Comparison of ENCODE assay signal across 15 cellular contexts in the genomic region with DNA sequence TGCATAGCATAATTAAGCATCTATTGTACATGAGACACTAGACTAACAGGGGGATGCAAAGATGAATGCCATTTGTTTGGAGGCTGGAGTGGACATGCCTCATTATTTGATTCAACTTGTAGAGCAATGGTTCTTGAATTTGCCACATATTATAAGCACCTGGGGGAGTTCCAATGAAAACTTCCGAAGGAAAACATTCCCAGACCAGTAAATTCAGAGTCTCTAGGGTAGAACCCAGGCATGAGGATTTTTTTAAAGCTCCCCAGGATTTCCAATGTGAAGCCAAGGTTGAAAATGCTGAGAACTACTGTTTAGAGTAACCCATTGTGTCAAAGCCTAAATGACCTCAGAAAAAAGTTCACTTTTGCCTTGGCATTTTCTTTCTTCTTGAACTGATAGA.
"Had no signal": no experiment of that assay in that cellular context is flagged by ENCODE, and none has a peak within 500 bp of the region (broad histone marks: within the 10 kb centered on the region; RNA-seq: fewer than 3 reads in every experiment).

No MANE protein-coding gene starts in this region.

- H3K9me3 ChIP-seq: esophagus muscularis mucosa, gastroesophageal sphincter, mucosa of descending colon, prostate gland, right atrium auricular region, sigmoid colon had no signal

- H3K27me3 Mint-ChIP-seq: stimulated activated naive CD8-positive, alpha-beta T cell treated with anti-CD3 and anti-CD28 coated beads, Interleukin-15, Interleukin-2, amounts not matched to agents 100 ng/mL and 50 ng/mL, for 24 hours had no signal

- H2AFZ ChIP-seq: neural progenitor cell had no signal

- ATAC-seq: gastroesophageal sphincter had no signal

- H3K27ac Mint-ChIP-seq: mesothelial cell of epicardium; naive B cell; natural killer cell treated with Interleukin-12 subunit alpha and Interleukin-12 subunit beta and Interleukin-15 and Interleukin-18, amount 100 ng/mL, for 72 hours; neural progenitor cell; stimulated activated naive B cell treated with anti-CD40 and anti-IgM and Interleukin-4, amounts not matched to agents 10 μg/mL and 1 μg/mL and 100 μg/mL, for 72 hours; stimulated activated naive CD8-positive, alpha-beta T cell treated with anti-CD3 and anti-CD28 coated beads, Interleukin-15, Interleukin-2, amounts not matched to agents 100 ng/mL and 50 ng/mL, for 24 hours; type B pancreatic cell had no signal

- DNase-seq: naive B cell; stimulated activated naive B cell treated with anti-CD40 and anti-IgM and Interleukin-4, amounts not matched to agents 10 μg/mL and 1 μg/mL and 100 μg/mL, for 72 hours had no signal

- H3K27ac ChIP-seq: foreskin keratinocyte, neural progenitor cell, prostate gland, right atrium auricular region, skin epidermis had no signal

- H3K4me2 ChIP-seq: neural progenitor cell had no signal

- H3K4me1 Mint-ChIP-seq: naive B cell; stimulated activated naive B cell treated with anti-CD40 and anti-IgM and Interleukin-4, amounts not matched to agents 10 μg/mL and 1 μg/mL and 100 μg/mL, for 72 hours had no signal

- H3K4me3 Mint-ChIP-seq: mesothelial cell of epicardium; naive B cell; natural killer cell treated with Interleukin-12 subunit alpha and Interleukin-12 subunit beta and Interleukin-15 and Interleukin-18, amount 100 ng/mL, for 72 hours; neural progenitor cell; stimulated activated naive B cell treated with anti-CD40 and anti-IgM and Interleukin-4, amounts not matched to agents 10 μg/mL and 1 μg/mL and 100 μg/mL, for 72 hours; stimulated activated naive CD8-positive, alpha-beta T cell treated with anti-CD3 and anti-CD28 coated beads, Interleukin-15, Interleukin-2, amounts not matched to agents 100 ng/mL and 50 ng/mL, for 24 hours; type B pancreatic cell had no signal

- H3K36me3 ChIP-seq: esophagus muscularis mucosa, gastroesophageal sphincter, neural progenitor cell, prostate gland, right atrium auricular region, sigmoid colon had no signal

- H3K4me1 ChIP-seq: foreskin keratinocyte, prostate gland had no signal

- H3K27me3 ChIP-seq: esophagus muscularis mucosa, gastroesophageal sphincter, neural progenitor cell, right atrium auricular region, sigmoid colon had no signal

- H3K4me3 ChIP-seq: esophagus muscularis mucosa, gastroesophageal sphincter, mucosa of descending colon, neural progenitor cell, prostate gland, right atrium auricular region, sigmoid colon, skin epidermis had no signal

- H3K9me3 Mint-ChIP-seq: mesothelial cell of epicardium; naive B cell; natural killer cell treated with Interleukin-12 subunit alpha and Interleukin-12 subunit beta and Interleukin-15 and Interleukin-18, amount 100 ng/mL, for 72 hours; neural progenitor cell; stimulated activated naive B cell treated with anti-CD40 and anti-IgM and Interleukin-4, amounts not matched to agents 10 μg/mL and 1 μg/mL and 100 μg/mL, for 72 hours; stimulated activated naive CD8-positive, alpha-beta T cell treated with anti-CD3 and anti-CD28 coated beads, Interleukin-15, Interleukin-2, amounts not matched to agents 100 ng/mL and 50 ng/mL, for 24 hours; type B pancreatic cell had no signal

- H3K36me3 Mint-ChIP-seq: mesothelial cell of epicardium; naive B cell; neural progenitor cell; stimulated activated naive B cell treated with anti-CD40 and anti-IgM and Interleukin-4, amounts not matched to agents 10 μg/mL and 1 μg/mL and 100 μg/mL, for 72 hours; type B pancreatic cell had no signal
